Comparison of ENCODE assay signal across 18 cellular contexts in genomic region chr10:87776328-87776727, GRCh38.
"Had no signal": no experiment of that assay in that cellular context is flagged by ENCODE, and none has a peak within 500 bp of the region (broad histone marks: within the 10 kb centered on the region; RNA-seq: fewer than 3 reads in every experiment).

No MANE protein-coding gene starts in this region.

- H3K4me1 ChIP-seq: gastroesophageal sphincter, prostate gland, right atrium auricular region, testis had no signal

- H3K4me3 Mint-ChIP-seq: activated naive CD8-positive, alpha-beta T cell treated with anti-CD3 and anti-CD28 coated beads for 36 hours; memory B cell; T-helper 1 cell treated with Interleukin-12 subunit alpha and Interleukin-12 subunit beta and Interleukin-4 antibody, amounts not matched to agents 30 μg/mL and 1 μg/mL, for 36 hours had no signal

- H3K9me3 Mint-ChIP-seq: activated naive CD8-positive, alpha-beta T cell treated with anti-CD3 and anti-CD28 coated beads for 36 hours; memory B cell; T-helper 1 cell treated with Interleukin-12 subunit alpha and Interleukin-12 subunit beta and Interleukin-4 antibody, amounts not matched to agents 30 μg/mL and 1 μg/mL, for 36 hours had no signal

- H3K27ac ChIP-seq: gastroesophageal sphincter, prostate gland, right atrium auricular region, testis, WERI-Rb-1 had no signal

- H3K9me3 ChIP-seq: gastroesophageal sphincter, heart right ventricle, prostate gland, right atrium auricular region, stomach, testis, upper lobe of left lung had no signal

- H3K27me3 Mint-ChIP-seq: activated naive CD8-positive, alpha-beta T cell treated with anti-CD3 and anti-CD28 coated beads for 36 hours; memory B cell had no signal

- H3K36me3 ChIP-seq: prostate gland had no signal

- H3K4me1 Mint-ChIP-seq: memory B cell had no signal

- H3K27ac Mint-ChIP-seq: memory B cell had no signal

- H3K27me3 ChIP-seq: gastroesophageal sphincter, heart right ventricle, right atrium auricular region, stomach, testis, upper lobe of left lung had no signal

- ATAC-seq: gastroesophageal sphincter, heart right ventricle, left ventricle myocardium superior had no signal

- DNase-seq: activated CD4-positive, alpha-beta T cell treated with anti-CD3 and anti-CD28 coated beads, Interleukin-2, amount 50 U/mL, for 4 hours; activated naive CD4-positive, alpha-beta T cell; activated naive CD8-positive, alpha-beta T cell treated with anti-CD3 and anti-CD28 coated beads for 36 hours; amniotic stem cell; heart right ventricle; left ventricle myocardium superior; occipital lobe; stimulated activated CD4-positive, alpha-beta T cell treated with anti-CD3 and anti-CD28 coated beads, Interleukin-2, amount 100 ng/mL, for 48 hours; stomach; testis; upper lobe of left lung; WERI-Rb-1 had no signal

- H3K4me3 ChIP-seq: gastroesophageal sphincter, heart right ventricle, prostate gland, right atrium auricular region, skin epidermis, stomach, testis, upper lobe of left lung had no signal
